Comparison of ENCODE assay signal across 10 cellular contexts in the genomic region with DNA sequence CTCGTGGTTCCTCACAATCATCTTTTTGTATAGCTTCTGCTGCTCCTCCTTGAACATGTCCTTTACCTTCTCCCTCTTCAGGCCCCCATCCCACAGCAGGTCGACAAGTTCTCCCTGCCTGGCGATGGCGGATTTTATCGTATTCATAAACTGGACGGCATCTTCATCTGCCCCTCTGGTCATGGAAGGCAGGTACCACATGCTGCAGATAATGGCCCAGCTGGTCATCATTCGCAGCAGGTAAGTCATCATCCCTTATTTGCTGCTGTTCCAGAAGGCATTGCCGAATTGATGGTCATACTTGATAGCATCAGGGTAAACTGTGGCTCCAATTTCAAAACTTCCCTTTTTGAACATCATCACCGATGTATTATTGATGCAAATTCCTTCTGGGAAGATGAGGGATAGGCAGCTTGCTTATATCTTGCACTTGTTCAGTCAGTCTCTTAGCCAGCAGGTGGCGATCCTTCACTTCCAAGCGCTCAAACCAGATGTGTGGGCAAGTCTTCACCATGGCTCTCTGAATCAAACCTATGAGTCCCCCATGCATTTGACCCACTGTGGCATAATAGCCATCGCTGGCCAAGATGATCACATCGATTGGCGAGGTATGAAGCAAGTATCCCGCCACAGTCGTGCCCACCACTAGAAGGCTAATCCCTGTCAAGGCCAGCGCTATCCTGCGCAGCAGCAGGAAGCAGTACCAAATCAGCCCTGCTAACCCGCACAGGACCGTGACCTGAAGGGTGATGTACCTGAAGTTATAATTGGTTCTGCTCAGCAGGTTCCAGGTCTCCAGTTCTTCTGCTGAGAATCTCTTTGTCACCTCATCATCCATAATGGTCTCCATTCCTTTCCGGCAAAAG.
DNase-seq lines count a peak whose midpoint lies in the region; ATAC-seq, FAIRE-seq and TF ChIP-seq lines count a peak whose summit lies in the region.
"Had no signal": no experiment of that assay in that cellular context is flagged by ENCODE, and none has a peak within 500 bp of the region (broad histone marks: within the 10 kb centered on the region; RNA-seq: fewer than 3 reads in every experiment).

No MANE protein-coding gene starts in this region.

- no peaks in the 10 kb centered on the region for H3K27me3 ChIP-seq in Caco-2 (replicated peaks; ENCODE audit: control insufficient read depth, insufficient read depth, low read length)
- no peaks in the 10 kb centered on the region for H3K27me3 ChIP-seq in RWPE2 (ENCODE audit: insufficient read depth, poor library complexity, severe bottlenecking)
- H3K27me3 ChIP-seq in MG63 = no peaks in the 10 kb centered on the region
- H3K27me3 ChIP-seq: gastroesophageal sphincter had no signal

- POLR2A ChIA-PET in Caco-2 (lab: Charles Lee) = no interaction called here

- FAIRE-seq in H54 (lab: Jason Lieb, UNC) = no peak

- H3K4me1 ChIP-seq in Caco-2 (no peaks in the 10 kb centered on the region), RWPE2 (ENCODE audit: insufficient read depth, poor library complexity, severe bottlenecking) (no peaks in the 10 kb centered on the region)
- H3K4me1 ChIP-seq: gastroesophageal sphincter had no signal

- ATAC-seq in RWPE2 (ENCODE audit: low read depth) = peak; percentile 51; the same call in 2 of the 3 replicates
- ATAC-seq: gastroesophageal sphincter had no signal

- no peaks in the 10 kb centered on the region for H3K9me3 Mint-ChIP-seq in Caco-2 (ENCODE audit: unreplicated experiment)

- H3K27me3 Mint-ChIP-seq in Caco-2 (ENCODE audit: insufficient read depth, unreplicated experiment) = peaks cover 7% of the 10 kb centered on the region

- DNase-seq in Caco-2 (peak; percentile 45 to 52), HuH-7.5 (ENCODE audit: low spot score) (peak; percentile 13), RWPE2 (ENCODE audit: low spot score) (no peak), iPS-NIHi7 (ENCODE audit: extremely low spot score) (peak; percentile 70), ureter (ENCODE audit: low spot score) (no peak), H54 (ENCODE audit: insufficient read length, low spot score) (no peak), MG63 (no peak), NCI-H1436 treated with DMSO at 0.1 percent for 48 hours (lab: John Stamatoyannopoulos, UW) (no peak)

- no peaks in the 10 kb centered on the region for H3K4me1 Mint-ChIP-seq in Caco-2 (ENCODE audit: low read depth, unreplicated experiment)

- no peaks in the 10 kb centered on the region for H3K36me3 ChIP-seq in Caco-2 (ENCODE audit: control insufficient read depth, insufficient read depth, low read length)
- H3K36me3 ChIP-seq in RWPE2 (ENCODE audit: low read depth) = no peaks in the 10 kb centered on the region
- H3K36me3 ChIP-seq in MG63 = no peaks in the 10 kb centered on the region
- H3K36me3 ChIP-seq: gastroesophageal sphincter had no signal

- BruUV-seq in Caco-2 (replicated peaks; lab: Mats Ljungman, UMichigan) = no TSS peak

- TF ChIP-seq CTCF in Caco-2 (IDR thresholded peaks at IDR 0.05; ENCODE audit: insufficient read depth in 1 of 2, low read depth in 1 of 2, low read length in 1 of 2, severe bottlenecking in 1 of 2, unreplicated experiment in 1 of 2) = peak; percentile 39 to 47
- peak; percentile 24 for TF ChIP-seq CTCF in RWPE2 (IDR thresholded peaks at IDR 0.05; ENCODE audit: poor library complexity, severe bottlenecking)

- no peak for TF ChIP-seq POLR2A in H54 (IDR thresholded peaks at IDR 0.05; ENCODE audit: low read depth, low read length)

- H3K36me3 Mint-ChIP-seq in Caco-2 (ENCODE audit: insufficient read depth, unreplicated experiment) = no peaks in the 10 kb centered on the region

- H3K4me3 ChIP-seq in Caco-2 (ENCODE audit: low read depth, low read length) = no peak overlapping the region
- H3K4me3 ChIP-seq in RWPE2 (ENCODE audit: severe bottlenecking) = no peak overlapping the region
- no peak overlapping the region for H3K4me3 ChIP-seq in MG63
- H3K4me3 ChIP-seq: gastroesophageal sphincter had no signal

- H3K4me3 Mint-ChIP-seq in Caco-2 (ENCODE audit: unreplicated experiment) = no peak overlapping the region
- H3K4me3 Mint-ChIP-seq: T-helper 2 cell treated with Interferon-gamma antibody and Interleukin-4, amounts not matched to agents 5 μg/mL and 100 μg/mL, for 36 hours had no signal

- intact Hi-C loops in Caco-2 (cut with micrococcal nuclease; ENCODE audit: unreplicated experiment) = loop anchor here (1.0 kb wide), 1 partner anchor 107 kb away; no protein-coding TSS in a partner anchor

- CTCF ChIA-PET in Caco-2 (lab: Charles Lee) = interaction anchor here (1.0 to 1.7 kb wide), 3 partner anchors 13 to 106 kb away, joined by 3 to 14 read pairs (median 4); no protein-coding TSS in a partner anchor

- no peak overlapping the region for H3K27ac ChIP-seq in RWPE2 (ENCODE audit: poor library complexity, severe bottlenecking)
- H3K27ac ChIP-seq: gastroesophageal sphincter had no signal

- H3K9me3 ChIP-seq in Caco-2 = peaks cover 5% of the 10 kb centered on the region; the same call in 1 of the 2 replicates
- H3K9me3 ChIP-seq in RWPE2 (ENCODE audit: severe bottlenecking) = peaks cover 2% of the 10 kb centered on the region
- H3K9me3 ChIP-seq in MG63 = no peaks in the 10 kb centered on the region

- no peak overlapping the region for H3K27ac Mint-ChIP-seq in Caco-2 (ENCODE audit: unreplicated experiment)
- H3K27ac Mint-ChIP-seq: T-helper 2 cell treated with Interferon-gamma antibody and Interleukin-4, amounts not matched to agents 5 μg/mL and 100 μg/mL, for 36 hours had no signal

Comparison
In these comparisons a context has a peak if more than half of its experiments do, and no peak if none do; other contexts are left out.
1. DNase-seq: peak in Caco-2 (2 of 2), HuH-7.5 (single experiment) and iPS-NIHi7 (single experiment); none in RWPE2 (single experiment), ureter (single experiment), H54 (single experiment), MG63 (single experiment) and NCI-H1436 treated with DMSO at 0.1 percent for 48 hours (single experiment).